In genomic region chr16:12239226-12239625, GRCh38 we compare ENCODE assay signal across 30 cellular contexts.
"Had no signal": no experiment of that assay in that cellular context is flagged by ENCODE, and none has a peak within 500 bp of the region (broad histone marks: within the 10 kb centered on the region; RNA-seq: fewer than 3 reads in every experiment).

No MANE protein-coding gene starts in this region.

- H3K27me3 Mint-ChIP-seq: activated CD4-positive, alpha-beta T cell treated with anti-CD3 and anti-CD28 coated beads for 36 hours; activated naive CD8-positive, alpha-beta T cell treated with anti-CD3 and anti-CD28 coated beads for 36 hours; effector memory CD8-positive, alpha-beta T cell; stimulated activated naive CD8-positive, alpha-beta T cell treated with anti-CD3 and anti-CD28 coated beads, Interleukin-15, Interleukin-2, amounts not matched to agents 100 ng/mL and 50 ng/mL, for 24 hours had no signal

- H3K4me1 ChIP-seq: colonic mucosa, left lung had no signal

- H3K4me3 Mint-ChIP-seq: activated CD4-positive, alpha-beta T cell treated with anti-CD3 and anti-CD28 coated beads for 36 hours; activated naive CD8-positive, alpha-beta T cell treated with anti-CD3 and anti-CD28 coated beads for 36 hours; activated T-cell treated with anti-CD3 and anti-CD28 coated beads, Interleukin-2, amount 50 U/mL, for 4 hours; effector memory CD8-positive, alpha-beta T cell; mesothelial cell of epicardium; nephron; stimulated activated naive CD8-positive, alpha-beta T cell treated with anti-CD3 and anti-CD28 coated beads, Interleukin-15, Interleukin-2, amounts not matched to agents 100 ng/mL and 50 ng/mL, for 24 hours; WTC11 had no signal

- H3K4me3 ChIP-seq: colonic mucosa, left lung, lung, pancreas, right atrium auricular region, tibial artery had no signal

- FAIRE-seq: astrocyte, endothelial cell of umbilical vein, frontal cortex, pancreas had no signal

- H3K4me1 Mint-ChIP-seq: activated CD4-positive, alpha-beta T cell treated with anti-CD3 and anti-CD28 coated beads for 36 hours; activated naive CD8-positive, alpha-beta T cell treated with anti-CD3 and anti-CD28 coated beads for 36 hours; mesothelial cell of epicardium had no signal

- H3K9me3 Mint-ChIP-seq: activated naive CD8-positive, alpha-beta T cell treated with anti-CD3 and anti-CD28 coated beads for 36 hours; activated T-cell treated with anti-CD3 and anti-CD28 coated beads, Interleukin-2, amount 50 U/mL, for 4 hours; activated T-helper 2 cell treated with anti-CD3 and anti-CD28 coated beads, Interferon-gamma antibody, Interleukin-2, Interleukin-4, amounts not matched to agents 10 μg/mL and 5 μg/mL and 100 μg/mL, durations not matched to agents 14 hours and 24 hours and 36 hours; effector memory CD8-positive, alpha-beta T cell; nephron; stimulated activated naive CD8-positive, alpha-beta T cell treated with anti-CD3 and anti-CD28 coated beads, Interleukin-15, Interleukin-2, amounts not matched to agents 100 ng/mL and 50 ng/mL, for 24 hours had no signal

- H3K27ac Mint-ChIP-seq: activated CD4-positive, alpha-beta T cell treated with anti-CD3 and anti-CD28 coated beads for 36 hours; activated naive CD8-positive, alpha-beta T cell treated with anti-CD3 and anti-CD28 coated beads for 36 hours; activated T-helper 2 cell treated with anti-CD3 and anti-CD28 coated beads, Interferon-gamma antibody, Interleukin-2, Interleukin-4, amounts not matched to agents 10 μg/mL and 5 μg/mL and 100 μg/mL, durations not matched to agents 14 hours and 24 hours and 36 hours; effector memory CD8-positive, alpha-beta T cell; mesothelial cell of epicardium; stimulated activated naive CD8-positive, alpha-beta T cell treated with anti-CD3 and anti-CD28 coated beads, Interleukin-15, Interleukin-2, amounts not matched to agents 100 ng/mL and 50 ng/mL, for 24 hours had no signal

- H3K36me3 ChIP-seq: colonic mucosa, left lung, neutrophil, pancreas, right atrium auricular region, tibial artery had no signal

- DNase-seq: activated CD4-positive, alpha-beta T cell treated with anti-CD3 and anti-CD28 coated beads for 36 hours; activated CD4-positive, alpha-beta T cell treated with anti-CD3 and anti-CD28 coated beads, Interleukin-2, amount 50 U/mL, for 48 hours; activated CD8-positive, alpha-beta memory T cell treated with anti-CD3 and anti-CD28 coated beads, Interleukin-2, amount 50 U/mL, for 48 hours; activated naive CD4-positive, alpha-beta T cell treated with Interleukin-2 at 50 U/mL for 16 hours; activated naive CD8-positive, alpha-beta T cell treated with anti-CD3 and anti-CD28 coated beads for 36 hours; activated T-cell treated with anti-CD3 and anti-CD28 coated beads, Interleukin-2, amount 50 U/mL, for 4 hours; colonic mucosa; dorsolateral prefrontal cortex; effector memory CD8-positive, alpha-beta T cell; glutamatergic neuron; hippocampal formation; kidney glomerular epithelial cell; left lung; pancreas; psoas muscle; stimulated activated CD4-positive, alpha-beta T cell treated with anti-CD3 and anti-CD28 coated beads, Interleukin-12 subunit alpha, Interleukin-12 subunit beta, amount 100 ng/mL, for 4 hours; T1000; tibial artery had no signal

- ATAC-seq: activated CD4-positive, alpha-beta T cell treated with anti-CD3 and anti-CD28 coated beads for 36 hours; activated T-cell treated with anti-CD3 and anti-CD28 coated beads, Interleukin-2, amount 50 U/mL, for 4 hours; effector memory CD8-positive, alpha-beta T cell; esophagus mucosa; WTC11 had no signal

- H3K9me3 ChIP-seq: colonic mucosa, left lung, neutrophil, pancreas, psoas muscle, right atrium auricular region, tibial artery had no signal

- H3K27me3 ChIP-seq: colonic mucosa, dorsolateral prefrontal cortex, left lung, neutrophil, pancreas, right atrium auricular region, tibial artery had no signal

- H3K27ac ChIP-seq: colonic mucosa, left lung, neutrophil, pancreas, psoas muscle, tibial artery had no signal
